Comparison of ENCODE assay signal across 20 cellular contexts in genomic region chr5:178336889-178337785, GRCh38.
A peak's percentile ranks its signal among the peaks of the same experiment; 100 is the strongest.
DNase-seq lines count a peak whose midpoint lies in the region; ATAC-seq and TF ChIP-seq lines count a peak whose summit lies in the region.
"Had no signal": no experiment of that assay in that cellular context is flagged by ENCODE, and none has a peak within 500 bp of the region (broad histone marks: within the 10 kb centered on the region; RNA-seq: fewer than 3 reads in every experiment).

No MANE protein-coding gene starts in this region.

- H3K27ac Mint-ChIP-seq in T-helper 17 cell (peak overlapping the region; percentile 16), nephron (peak overlapping the region; percentile 92 to 97 (median 95))
- H3K27ac Mint-ChIP-seq: activated CD4-positive, alpha-beta T cell treated with anti-CD3 and anti-CD28 coated beads, Interleukin-2, amount 10 ng/mL, durations not matched to agents 7 days and 5 days; memory B cell had no signal

- ATAC-seq in T-helper 17 cell (no peak), GM18498 (IDR thresholded peaks at IDR 0.05; ENCODE audit: unreplicated experiment) (no peak)
- ATAC-seq: body of pancreas, PC-3 had no signal

- H3K36me3 ChIP-seq in BE2C = no peaks in the 10 kb centered on the region
- H3K36me3 ChIP-seq: upper lobe of left lung had no signal

- H3K27me3 ChIP-seq in BE2C = no peaks in the 10 kb centered on the region
- H3K27me3 ChIP-seq: upper lobe of left lung had no signal

- DNase-seq in BE2C (peak; percentile 61), Daoy (ENCODE audit: low read depth) (peak; percentile 5), T-helper 17 cell (no peak), NCI-H526 treated with DMSO at 0.1 percent for 48 hours (lab: John Stamatoyannopoulos, UW) (no peak), NCI-H2081 (lab: John Stamatoyannopoulos, UW) (no peak), AG08395 (ENCODE audit: low spot score) (no peak)
- DNase-seq: activated CD4-positive, alpha-beta T cell treated with anti-CD3 and anti-CD28 coated beads, Interleukin-2, amount 10 ng/mL, durations not matched to agents 7 days and 5 days; AML-193; EL; MV-4-11; NCI-H82; PC-3; SIG-M5 had no signal

- H3K4me3 Mint-ChIP-seq in T-helper 17 cell (no peak overlapping the region), nephron (peak overlapping the region; percentile 1 to 20 (median 5))
- H3K4me3 Mint-ChIP-seq: activated CD4-positive, alpha-beta T cell treated with anti-CD3 and anti-CD28 coated beads, Interleukin-2, amount 10 ng/mL, durations not matched to agents 7 days and 5 days; memory B cell had no signal

- peaks cover 7% of the 10 kb centered on the region for H3K4me1 ChIP-seq in BE2C

- H3K36me3 Mint-ChIP-seq in T-helper 17 cell (ENCODE audit: low read depth) (no peaks in the 10 kb centered on the region), nephron (ENCODE audit: low read depth) (no peaks in the 10 kb centered on the region)
- H3K36me3 Mint-ChIP-seq: memory B cell had no signal

- H3K9me3 Mint-ChIP-seq in nephron = no peaks in the 10 kb centered on the region
- H3K9me3 Mint-ChIP-seq: activated CD4-positive, alpha-beta T cell treated with anti-CD3 and anti-CD28 coated beads, Interleukin-2, amount 10 ng/mL, durations not matched to agents 7 days and 5 days; memory B cell had no signal

- H3K4me1 Mint-ChIP-seq in T-helper 17 cell = peaks cover 3% of the 10 kb centered on the region
- peaks cover 78% of the 10 kb centered on the region for H3K4me1 Mint-ChIP-seq in nephron
- H3K4me1 Mint-ChIP-seq: activated CD4-positive, alpha-beta T cell treated with anti-CD3 and anti-CD28 coated beads, Interleukin-2, amount 10 ng/mL, durations not matched to agents 7 days and 5 days; memory B cell had no signal

- H3K9me3 ChIP-seq in BE2C (no peaks in the 10 kb centered on the region), T-helper 17 cell (ENCODE audit: control insufficient read depth, low read length, poor library complexity, severe bottlenecking) (no peaks in the 10 kb centered on the region)
- H3K9me3 ChIP-seq: body of pancreas, psoas muscle, upper lobe of left lung had no signal

- H3K27me3 Mint-ChIP-seq in T-helper 17 cell = peaks cover 48% of the 10 kb centered on the region
- H3K27me3 Mint-ChIP-seq in nephron (ENCODE audit: low read depth) = peaks cover 18% of the 10 kb centered on the region
- H3K27me3 Mint-ChIP-seq: activated CD4-positive, alpha-beta T cell treated with anti-CD3 and anti-CD28 coated beads, Interleukin-2, amount 10 ng/mL, durations not matched to agents 7 days and 5 days had no signal

- H3K4me3 ChIP-seq in BE2C (ENCODE audit: low read depth, low read length) = peak overlapping the region; percentile 43
- H3K4me3 ChIP-seq: body of pancreas, coronary artery, psoas muscle, upper lobe of left lung had no signal

- TF ChIP-seq CTCF in BE2C (IDR thresholded peaks at IDR 0.05; ENCODE audit: low read depth, low read length) (no peak), nephron (IDR thresholded peaks at IDR 0.05; ENCODE audit: unreplicated experiment in 3 of 3) (no peak)

Comparison
In these comparisons a context has a peak if more than half of its experiments do, and no peak if none do; other contexts are left out.
1. DNase-seq: peak in BE2C (single experiment) and Daoy (single experiment); none in T-helper 17 cell (0 of 3), NCI-H526 treated with DMSO at 0.1 percent for 48 hours (single experiment), NCI-H2081 (0 of 2) and AG08395 (single experiment).